Comparison of ENCODE assay signal across 1 cellular context in the genomic region with DNA sequence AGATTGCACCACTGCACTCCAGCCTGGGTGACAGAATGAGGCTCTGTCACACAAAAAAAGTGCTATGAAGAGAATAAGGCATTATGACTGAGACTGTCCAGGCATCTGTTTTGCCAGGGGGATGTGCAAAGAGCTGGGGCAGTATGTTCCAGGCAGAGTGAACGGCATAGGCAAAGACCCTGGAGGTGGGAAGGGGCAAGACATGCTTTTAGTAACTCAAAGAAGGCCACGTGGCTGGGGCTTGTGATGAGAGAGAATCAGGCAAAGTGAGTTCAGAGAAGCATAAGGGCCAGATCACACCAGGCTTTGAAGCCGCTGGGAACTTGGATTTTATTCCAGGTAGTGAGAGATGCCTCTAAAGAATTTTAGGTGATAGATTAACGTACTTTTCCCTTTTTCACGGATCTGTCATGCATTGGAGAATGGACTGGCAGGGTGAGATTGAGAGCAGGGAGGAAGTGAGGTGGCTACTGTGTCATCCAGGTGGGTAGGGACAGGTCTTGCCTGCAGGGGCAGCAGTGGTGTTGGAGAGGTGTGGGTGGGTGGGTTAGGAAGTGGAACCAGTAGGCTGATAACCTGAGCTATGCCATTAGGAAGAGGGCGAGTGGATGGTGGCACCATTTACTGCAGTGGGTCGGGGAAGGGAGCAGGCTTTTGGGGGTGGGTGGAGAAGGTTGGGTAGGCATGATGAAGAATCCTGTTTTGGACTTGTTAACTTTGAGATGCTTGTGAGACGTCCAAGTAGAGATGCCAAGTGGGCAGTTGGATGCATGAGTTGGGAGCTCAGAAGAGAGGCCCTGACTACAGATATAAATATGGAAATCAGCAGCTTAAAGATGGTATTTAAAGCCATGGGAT.
TF ChIP-seq lines count a peak whose summit lies in the region.

No MANE protein-coding gene starts in this region.

TF ChIP-seq in GM23338, 12 proteins besides CTCF, POLR2A, EP300 and RAD21:
- no peak for TF ChIP-seq ZNF114 (CRISPR knock-in tag; IDR thresholded peaks at IDR 0.05)
- no peak for TF ChIP-seq ZNF331 (CRISPR knock-in tag; IDR thresholded peaks at IDR 0.05; ENCODE audit: low read depth)
- TF ChIP-seq JUNB (IDR thresholded peaks at IDR 0.05; ENCODE audit: unreplicated experiment) = no peak
- TF ChIP-seq, protein P1, sequence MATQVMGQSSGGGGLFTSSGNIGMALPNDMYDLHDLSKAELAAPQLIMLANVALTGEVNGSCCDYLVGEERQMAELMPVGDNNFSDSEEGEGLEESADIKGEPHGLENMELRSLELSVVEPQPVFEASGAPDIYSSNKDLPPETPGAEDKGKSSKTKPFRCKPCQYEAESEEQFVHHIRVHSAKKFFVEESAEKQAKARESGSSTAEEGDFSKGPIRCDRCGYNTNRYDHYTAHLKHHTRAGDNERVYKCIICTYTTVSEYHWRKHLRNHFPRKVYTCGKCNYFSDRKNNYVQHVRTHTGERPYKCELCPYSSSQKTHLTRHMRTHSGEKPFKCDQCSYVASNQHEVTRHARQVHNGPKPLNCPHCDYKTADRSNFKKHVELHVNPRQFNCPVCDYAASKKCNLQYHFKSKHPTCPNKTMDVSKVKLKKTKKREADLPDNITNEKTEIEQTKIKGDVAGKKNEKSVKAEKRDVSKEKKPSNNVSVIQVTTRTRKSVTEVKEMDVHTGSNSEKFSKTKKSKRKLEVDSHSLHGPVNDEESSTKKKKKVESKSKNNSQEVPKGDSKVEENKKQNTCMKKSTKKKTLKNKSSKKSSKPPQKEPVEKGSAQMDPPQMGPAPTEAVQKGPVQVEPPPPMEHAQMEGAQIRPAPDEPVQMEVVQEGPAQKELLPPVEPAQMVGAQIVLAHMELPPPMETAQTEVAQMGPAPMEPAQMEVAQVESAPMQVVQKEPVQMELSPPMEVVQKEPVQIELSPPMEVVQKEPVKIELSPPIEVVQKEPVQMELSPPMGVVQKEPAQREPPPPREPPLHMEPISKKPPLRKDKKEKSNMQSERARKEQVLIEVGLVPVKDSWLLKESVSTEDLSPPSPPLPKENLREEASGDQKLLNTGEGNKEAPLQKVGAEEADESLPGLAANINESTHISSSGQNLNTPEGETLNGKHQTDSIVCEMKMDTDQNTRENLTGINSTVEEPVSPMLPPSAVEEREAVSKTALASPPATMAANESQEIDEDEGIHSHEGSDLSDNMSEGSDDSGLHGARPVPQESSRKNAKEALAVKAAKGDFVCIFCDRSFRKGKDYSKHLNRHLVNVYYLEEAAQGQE (IDR thresholded peaks at IDR 0.05; ENCODE audit: unreplicated experiment) = no peak
- TF ChIP-seq CREB1 (CRISPR knock-in tag; IDR thresholded peaks at IDR 0.05; ENCODE audit: low read depth) = no peak
- TF ChIP-seq ETS1 (IDR thresholded peaks at IDR 0.05) = no peak
TF ChIP-seq in GM23338: peak in this region for 0.
